13 cellular contexts compared by ENCODE assay signal in genomic region chr3:58666683-58667082, GRCh38. TPM values are rescaled to one million over a fixed set of nuclear protein-coding genes. Genes with fewer than 3 reads are reported as not detected.
DNase-seq lines count a peak whose midpoint lies in the region; ATAC-seq and TF ChIP-seq lines count a peak whose summit lies in the region.
"Had no signal": no experiment of that assay in that cellular context is flagged by ENCODE, and none has a peak within 500 bp of the region (broad histone marks: within the 10 kb centered on the region; RNA-seq: fewer than 3 reads in every experiment).

Gene FAM3D (minus strand): TSS chr3:58666774. CDS start chr3:58655563, 11,211 bp downstream.

- H3K4me1 ChIP-seq in left ventricle myocardium inferior (no peaks in the 10 kb centered on the region), vagina (no peaks in the 10 kb centered on the region)
- H3K4me1 ChIP-seq: adrenal gland, psoas muscle, suprapubic skin had no signal

- no peak for TF ChIP-seq CTCF in left ventricle myocardium inferior (IDR thresholded peaks at IDR 0.05; ENCODE audit: borderline replicate concordance)
- TF ChIP-seq CTCF in vagina (IDR thresholded peaks at IDR 0.05), result no peak

- DNase-seq in Right ventricle myocardium inferior (ENCODE audit: missing footprints) (no peak), left ventricle myocardium inferior (no peak), dermis blood vessel endothelial cell (peak; percentile 42), mesenteric fat pad (ENCODE audit: low spot score) (peak; percentile 79), vagina (ENCODE audit: extremely low spot score in 2 of 2) (no peak)
- DNase-seq in stimulated activated naive CD4-positive, alpha-beta T cell (lab: John Stamatoyannopoulos, UW), result no peak
- no peak for DNase-seq in activated T-cell treated with anti-CD3 and anti-CD28 coated beads, Interleukin-2, amount 50 U/mL, for 1 hour
- DNase-seq: mammary epithelial cell, psoas muscle had no signal

- ATAC-seq in Right ventricle myocardium inferior, result peak; percentile 57
- no peak for ATAC-seq in HG02884 (IDR thresholded peaks at IDR 0.05; ENCODE audit: unreplicated experiment)
- ATAC-seq: psoas muscle had no signal

- TF ChIP-seq POLR2A in vagina (IDR thresholded peaks at IDR 0.05), result no peak

- H3K4me3 ChIP-seq in left ventricle myocardium inferior (no peak within 1 kb of the TSS), vagina (no peak within 1 kb of the TSS)
- H3K4me3 ChIP-seq: adrenal gland, psoas muscle, suprapubic skin had no signal

- H3K9me3 ChIP-seq in left ventricle myocardium inferior (replicated peaks), result no peaks in the 10 kb centered on the region
- no peaks in the 10 kb centered on the region for H3K9me3 ChIP-seq in vagina
- H3K9me3 ChIP-seq: adrenal gland, psoas muscle, suprapubic skin had no signal

- H3K36me3 ChIP-seq in left ventricle myocardium inferior (no peaks in the 10 kb centered on the region), vagina (no peaks in the 10 kb centered on the region)
- H3K36me3 ChIP-seq: adrenal gland, suprapubic skin had no signal

- intact Hi-C loops in Right ventricle myocardium inferior (cut with DNase I) (no loop called here), left ventricle myocardium inferior (cut with micrococcal nuclease) (no loop called here), vagina (cut with DNase I) (no loop called here)

- peaks cover 6% of the 10 kb centered on the region for H3K27me3 ChIP-seq in left ventricle myocardium inferior (ENCODE audit: low read depth)
- H3K27me3 ChIP-seq in vagina, result no peaks in the 10 kb centered on the region
- H3K27me3 ChIP-seq: adrenal gland, suprapubic skin had no signal

- H3K27ac ChIP-seq in left ventricle myocardium inferior (replicated peaks) (no peak within 1 kb of the TSS), vagina (no peak within 1 kb of the TSS)
- H3K27ac ChIP-seq: adrenal gland, psoas muscle, suprapubic skin had no signal

RNA-seq across cellular contexts. Expression of gene FAM3D, which starts in this region (rescaled TPM):
- not detected for total RNA-seq in Right ventricle myocardium inferior
- total RNA-seq in left ventricle myocardium inferior, result 0.16 TPM
- 0.51 TPM in 1 of 2 replicates, not detected in the other for total RNA-seq in dermis blood vessel endothelial cell
- 0.51 TPM for total RNA-seq in mesenteric fat pad
- total RNA-seq in vagina, result 13.5 TPM
- total RNA-seq: A172, mammary epithelial cell, psoas muscle had no signal

Comparison
In these comparisons a context has a peak if more than half of its experiments do, and no peak if none do; other contexts are left out.
1. Peak in ATAC-seq in Right ventricle myocardium inferior; RNA of the gene not detected or under 1 TPM.
2. Peak in DNase-seq in dermis blood vessel endothelial cell; RNA of the gene not detected or under 1 TPM.
3. Peak in DNase-seq in mesenteric fat pad; RNA of the gene not detected or under 1 TPM.